Comparison of ENCODE assay signal across 1 cellular context in genomic region chr20:20002101-20002998, GRCh38.
TF ChIP-seq lines count a peak whose summit lies in the region.

No MANE protein-coding gene starts in this region.

TF ChIP-seq in HepG2, 621 proteins besides CTCF, POLR2A, EP300 and RAD21 (continued from another document and continues in another):
- TF ChIP-seq THAP9 (CRISPR knock-in tag; IDR thresholded peaks at IDR 0.05; ENCODE audit: borderline replicate concordance) (no peak), FOXK1 (CRISPR knock-in tag; IDR thresholded peaks at IDR 0.05; ENCODE audit: borderline replicate concordance, low read depth) (peak; percentile 67; the same call in 1 of the 2 replicates), KDM1A (CRISPR knock-in tag; IDR thresholded peaks at IDR 0.05) (peak; percentile 74), FOXA1 (IDR thresholded peaks at IDR 0.05) (no peak), FOXA1 (CRISPR knock-in tag; IDR thresholded peaks at IDR 0.05) (peak; percentile 64; the same call in 1 of the 2 replicates), MIXL1 (CRISPR knock-in tag; IDR thresholded peaks at IDR 0.05) (peak; percentile 79), ZNF784 (CRISPR knock-in tag; IDR thresholded peaks at IDR 0.05; ENCODE audit: borderline replicate concordance) (no peak; the same call in 1 of the 2 replicates), TFAP4 (IDR thresholded peaks at IDR 0.05; ENCODE audit: borderline replicate concordance, low read depth) (no peak), ZNF329 (CRISPR knock-in tag; IDR thresholded peaks at IDR 0.05; ENCODE audit: low read depth) (no peak), GABPA (IDR thresholded peaks at IDR 0.05; ENCODE audit: low read depth, low read length) (no peak), GABPA (CRISPR knock-in tag; IDR thresholded peaks at IDR 0.05; ENCODE audit: low read depth) (peak; percentile 31), PBX2 (CRISPR knock-in tag; IDR thresholded peaks at IDR 0.05) (no peak), CENPT (CRISPR knock-in tag; IDR thresholded peaks at IDR 0.05; ENCODE audit: low read depth) (no peak), PPARG (CRISPR knock-in tag; conservative IDR thresholded peaks at IDR 0.05) (peak; percentile 80; the same call in 1 of the 2 replicates), CEBPB (IDR thresholded peaks at IDR 0.05; ENCODE audit: borderline replicate concordance, low read depth, low read length) (peak; percentile 90), NCOA2 (CRISPR knock-in tag; IDR thresholded peaks at IDR 0.05) (peak; percentile 80), RFX5 (IDR thresholded peaks at IDR 0.05; ENCODE audit: low read depth, low read length) (peak; percentile 33; the same call in 1 of the 2 replicates), PRDM15 (CRISPR knock-in tag; IDR thresholded peaks at IDR 0.05) (no peak), SRY (CRISPR knock-in tag; IDR thresholded peaks at IDR 0.05) (0 out of 2 replicates have a peak, but pooled peaks have one; percentile 55), HDAC1 (CRISPR knock-in tag; IDR thresholded peaks at IDR 0.05) (no peak; the same call in 1 of the 2 replicates), DMAP1 (CRISPR knock-in tag; IDR thresholded peaks at IDR 0.05) (peak; percentile 55; the same call in 1 of the 2 replicates), PAWR (CRISPR knock-in tag; IDR thresholded peaks at IDR 0.05; ENCODE audit: borderline replicate concordance) (no peak), FOXA3 (CRISPR knock-in tag; IDR thresholded peaks at IDR 0.05) (peak; percentile 66), GTF2F1 (IDR thresholded peaks at IDR 0.05; ENCODE audit: low read length) (peak; percentile 34; the same call in 1 of the 2 replicates), PAF1 (CRISPR knock-in tag; IDR thresholded peaks at IDR 0.05) (no peak), ERF (CRISPR knock-in tag; IDR thresholded peaks at IDR 0.05) (peak; percentile 76), HOXA3 (CRISPR knock-in tag; IDR thresholded peaks at IDR 0.05) (peak; percentile 81), ATF4 (CRISPR knock-in tag; IDR thresholded peaks at IDR 0.05) (peak in 1 of 2 experiments; percentile 46; a peak in 2 of 4 replicates), CEBPG (CRISPR knock-in tag; IDR thresholded peaks at IDR 0.05) (peak; percentile 87), ZBTB20 (CRISPR knock-in tag; IDR thresholded peaks at IDR 0.05; ENCODE audit: borderline replicate concordance, low read depth) (peak; percentile 74; the same call in 1 of the 2 replicates), PAXIP1 (CRISPR knock-in tag; conservative IDR thresholded peaks at IDR 0.05) (peak; percentile 87), ZNF501 (CRISPR knock-in tag; IDR thresholded peaks at IDR 0.05) (peak; percentile 84; the same call in 1 of the 2 replicates), ZNF878 (CRISPR knock-in tag; IDR thresholded peaks at IDR 0.05) (no peak)
- TF ChIP-seq, protein P1, sequence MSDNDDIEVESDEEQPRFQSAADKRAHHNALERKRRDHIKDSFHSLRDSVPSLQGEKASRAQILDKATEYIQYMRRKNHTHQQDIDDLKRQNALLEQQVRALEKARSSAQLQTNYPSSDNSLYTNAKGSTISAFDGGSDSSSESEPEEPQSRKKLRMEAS (IDR thresholded peaks at IDR 0.05): no peak; the same call in 1 of the 2 replicates
- TF ChIP-seq, protein P2, sequence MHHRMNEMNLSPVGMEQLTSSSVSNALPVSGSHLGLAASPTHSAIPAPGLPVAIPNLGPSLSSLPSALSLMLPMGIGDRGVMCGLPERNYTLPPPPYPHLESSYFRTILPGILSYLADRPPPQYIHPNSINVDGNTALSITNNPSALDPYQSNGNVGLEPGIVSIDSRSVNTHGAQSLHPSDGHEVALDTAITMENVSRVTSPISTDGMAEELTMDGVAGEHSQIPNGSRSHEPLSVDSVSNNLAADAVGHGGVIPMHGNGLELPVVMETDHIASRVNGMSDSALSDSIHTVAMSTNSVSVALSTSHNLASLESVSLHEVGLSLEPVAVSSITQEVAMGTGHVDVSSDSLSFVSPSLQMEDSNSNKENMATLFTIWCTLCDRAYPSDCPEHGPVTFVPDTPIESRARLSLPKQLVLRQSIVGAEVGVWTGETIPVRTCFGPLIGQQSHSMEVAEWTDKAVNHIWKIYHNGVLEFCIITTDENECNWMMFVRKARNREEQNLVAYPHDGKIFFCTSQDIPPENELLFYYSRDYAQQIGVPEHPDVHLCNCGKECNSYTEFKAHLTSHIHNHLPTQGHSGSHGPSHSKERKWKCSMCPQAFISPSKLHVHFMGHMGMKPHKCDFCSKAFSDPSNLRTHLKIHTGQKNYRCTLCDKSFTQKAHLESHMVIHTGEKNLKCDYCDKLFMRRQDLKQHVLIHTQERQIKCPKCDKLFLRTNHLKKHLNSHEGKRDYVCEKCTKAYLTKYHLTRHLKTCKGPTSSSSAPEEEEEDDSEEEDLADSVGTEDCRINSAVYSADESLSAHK (CRISPR knock-in tag; IDR thresholded peaks at IDR 0.05; ENCODE audit: borderline replicate concordance): no peak
- TF ChIP-seq, protein P3, sequence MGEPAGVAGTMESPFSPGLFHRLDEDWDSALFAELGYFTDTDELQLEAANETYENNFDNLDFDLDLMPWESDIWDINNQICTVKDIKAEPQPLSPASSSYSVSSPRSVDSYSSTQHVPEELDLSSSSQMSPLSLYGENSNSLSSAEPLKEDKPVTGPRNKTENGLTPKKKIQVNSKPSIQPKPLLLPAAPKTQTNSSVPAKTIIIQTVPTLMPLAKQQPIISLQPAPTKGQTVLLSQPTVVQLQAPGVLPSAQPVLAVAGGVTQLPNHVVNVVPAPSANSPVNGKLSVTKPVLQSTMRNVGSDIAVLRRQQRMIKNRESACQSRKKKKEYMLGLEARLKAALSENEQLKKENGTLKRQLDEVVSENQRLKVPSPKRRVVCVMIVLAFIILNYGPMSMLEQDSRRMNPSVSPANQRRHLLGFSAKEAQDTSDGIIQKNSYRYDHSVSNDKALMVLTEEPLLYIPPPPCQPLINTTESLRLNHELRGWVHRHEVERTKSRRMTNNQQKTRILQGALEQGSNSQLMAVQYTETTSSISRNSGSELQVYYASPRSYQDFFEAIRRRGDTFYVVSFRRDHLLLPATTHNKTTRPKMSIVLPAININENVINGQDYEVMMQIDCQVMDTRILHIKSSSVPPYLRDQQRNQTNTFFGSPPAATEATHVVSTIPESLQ (CRISPR knock-in tag; conservative IDR thresholded peaks at IDR 0.05): 0 out of 2 replicates have a peak, but pooled peaks have one; percentile 33
- TF ChIP-seq, protein P4, sequence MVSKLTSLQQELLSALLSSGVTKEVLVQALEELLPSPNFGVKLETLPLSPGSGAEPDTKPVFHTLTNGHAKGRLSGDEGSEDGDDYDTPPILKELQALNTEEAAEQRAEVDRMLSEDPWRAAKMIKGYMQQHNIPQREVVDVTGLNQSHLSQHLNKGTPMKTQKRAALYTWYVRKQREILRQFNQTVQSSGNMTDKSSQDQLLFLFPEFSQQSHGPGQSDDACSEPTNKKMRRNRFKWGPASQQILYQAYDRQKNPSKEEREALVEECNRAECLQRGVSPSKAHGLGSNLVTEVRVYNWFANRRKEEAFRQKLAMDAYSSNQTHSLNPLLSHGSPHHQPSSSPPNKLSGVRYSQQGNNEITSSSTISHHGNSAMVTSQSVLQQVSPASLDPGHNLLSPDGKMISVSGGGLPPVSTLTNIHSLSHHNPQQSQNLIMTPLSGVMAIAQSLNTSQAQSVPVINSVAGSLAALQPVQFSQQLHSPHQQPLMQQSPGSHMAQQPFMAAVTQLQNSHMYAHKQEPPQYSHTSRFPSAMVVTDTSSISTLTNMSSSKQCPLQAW (CRISPR knock-in tag; IDR thresholded peaks at IDR 0.05): peak; percentile 73
